13 cellular contexts compared by ENCODE assay signal in the genomic region with DNA sequence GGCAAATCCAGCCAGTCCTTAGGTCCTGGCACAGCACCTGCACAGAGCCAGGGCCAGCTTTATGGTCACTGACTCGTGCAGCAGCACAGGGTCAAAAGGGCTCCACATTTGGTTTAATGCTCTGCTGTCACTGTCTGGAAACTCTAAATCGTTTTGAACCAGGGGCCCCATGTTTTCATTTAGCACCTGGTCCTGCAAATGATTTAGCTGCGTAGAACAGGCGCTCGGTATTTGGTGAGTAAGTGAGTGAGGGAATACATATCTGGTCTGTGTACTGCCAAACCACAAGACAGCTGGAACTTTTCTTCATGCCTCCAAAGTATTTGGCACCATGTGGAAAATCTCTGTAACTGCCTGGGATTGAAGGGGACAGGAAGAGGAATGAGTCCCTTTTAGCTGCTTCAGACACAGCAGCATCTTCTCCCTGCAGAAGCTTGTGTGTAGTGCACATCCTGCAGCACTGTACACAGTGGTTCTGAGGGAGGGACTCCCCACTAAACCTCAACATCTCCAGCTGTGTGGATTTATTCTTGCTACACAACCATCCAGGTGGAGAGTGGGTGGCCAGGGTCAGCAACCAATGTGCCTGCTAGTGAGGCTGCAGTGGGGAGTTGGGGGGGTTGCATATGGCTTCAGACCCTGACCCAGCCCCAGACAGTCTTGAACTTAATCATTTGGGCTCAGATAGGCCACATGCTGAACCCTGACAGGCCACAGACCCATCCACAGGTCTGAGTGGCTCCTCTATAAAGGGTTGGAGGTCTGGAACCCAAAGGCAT. TPM values are rescaled to one million over a fixed set of nuclear protein-coding genes. Genes with fewer than 3 reads are reported as not detected.
DNase-seq lines count a peak whose midpoint lies in the region; ATAC-seq, FAIRE-seq and TF ChIP-seq lines count a peak whose summit lies in the region.
"Had no signal": no experiment of that assay in that cellular context is flagged by ENCODE, and none has a peak within 500 bp of the region (broad histone marks: within the 10 kb centered on the region; RNA-seq: fewer than 3 reads in every experiment).

No MANE protein-coding gene starts in this region.

- H3K27ac ChIP-seq in mesendoderm (ENCODE audit: low read depth, low read length) = no peak overlapping the region
- H3K27ac ChIP-seq: cardiac muscle cell had no signal

- H2BK5ac ChIP-seq in mesendoderm (ENCODE audit: low read length) = no peak overlapping the region

- H3K9ac ChIP-seq in mesendoderm (ENCODE audit: low read length) = no peak overlapping the region

- H4K5ac ChIP-seq in mesendoderm (ENCODE audit: low read length) = no peak overlapping the region

- FAIRE-seq in GM19239 (lab: Jason Lieb, UNC) = no peak
- FAIRE-seq: small intestine had no signal

- H3K9me3 Mint-ChIP-seq in dendritic cell treated with granulocyte-macrophage colony-stimulating factor and Interleukin-4, amounts not matched to agents 40 ng/mL and 50 ng/mL, for 4 days = no peaks in the 10 kb centered on the region
- H3K9me3 Mint-ChIP-seq: CD4-positive, alpha-beta T cell had no signal

- no peak overlapping the region for H2BK120ac ChIP-seq in mesendoderm (ENCODE audit: low read depth, low read length)

- no peak overlapping the region for H3K23ac ChIP-seq in mesendoderm (ENCODE audit: low read length)

- H4K8ac ChIP-seq in mesendoderm (ENCODE audit: low read depth, low read length) = no peak overlapping the region

- H3K4me1 ChIP-seq in mucosa of descending colon (ENCODE audit: low read depth) = peaks cover 16% of the 10 kb centered on the region
- H3K4me1 ChIP-seq in mesendoderm (ENCODE audit: control insufficient read depth, low read depth, low read length) = no peaks in the 10 kb centered on the region

- no peaks in the 10 kb centered on the region for H3K9me3 ChIP-seq in mucosa of descending colon

- H3K79me1 ChIP-seq in mesendoderm (ENCODE audit: low read length) = no peaks in the 10 kb centered on the region

- H3K56ac ChIP-seq in mesendoderm (ENCODE audit: low read length) = no peak overlapping the region

- H3K27ac Mint-ChIP-seq in dendritic cell treated with granulocyte-macrophage colony-stimulating factor and Interleukin-4, amounts not matched to agents 40 ng/mL and 50 ng/mL, for 4 days = peak overlapping the region; percentile 15
- H3K27ac Mint-ChIP-seq: CD4-positive, alpha-beta T cell had no signal

- no peak overlapping the region for H3K4me2 ChIP-seq in mesendoderm (ENCODE audit: low read length)

- ATAC-seq in mucosa of descending colon (peak; percentile 13), GM18873 (IDR thresholded peaks at IDR 0.05; ENCODE audit: low FRiP score, unreplicated experiment) (no peak)

- no peaks in the 10 kb centered on the region for H3K36me3 Mint-ChIP-seq in dendritic cell treated with granulocyte-macrophage colony-stimulating factor and Interleukin-4, amounts not matched to agents 40 ng/mL and 50 ng/mL, for 4 days (ENCODE audit: low read depth)

- peak; percentile 92 for DNase-seq in AG08395 (ENCODE audit: low spot score)
- peak; percentile 54 for DNase-seq in Jurkat, Clone E6-1 (ENCODE audit: low read depth, low spot score)
- no peak for DNase-seq in mucosa of descending colon
- DNase-seq in mesendoderm = no peak
- DNase-seq in GM19239 (ENCODE audit: insufficient read length, low spot score) = no peak
- DNase-seq in activated T-cell treated with anti-CD3 and anti-CD28 coated beads, Interleukin-2, amount 50 U/mL, for 1 hour = no peak
- DNase-seq: CD4-positive, alpha-beta T cell; foreskin melanocyte; NCI-H1436; small intestine had no signal

- no peaks in the 10 kb centered on the region for H3K36me3 ChIP-seq in mucosa of descending colon (ENCODE audit: low read depth)
- no peaks in the 10 kb centered on the region for H3K36me3 ChIP-seq in mesendoderm (ENCODE audit: control insufficient read depth, insufficient read depth, low read length)
- H3K36me3 ChIP-seq: cardiac muscle cell had no signal

- no peak overlapping the region for H3K4ac ChIP-seq in mesendoderm (ENCODE audit: low read depth, low read length)

- intact Hi-C loops in dendritic cell treated with granulocyte-macrophage colony-stimulating factor and Interleukin-4, amounts not matched to agents 40 ng/mL and 50 ng/mL, for 4 days (cut with micrococcal nuclease) = no loop called here
- intact Hi-C loops in mucosa of descending colon (cut with DNase I, micrococcal nuclease) = no loop called here

- no peaks in the 10 kb centered on the region for H3K79me2 ChIP-seq in mesendoderm (ENCODE audit: control insufficient read depth, insufficient read depth, low read length)

- no peak overlapping the region for H2AK5ac ChIP-seq in mesendoderm (ENCODE audit: low read length)

- WGBS in mesendoderm (ENCODE audit: extremely low coverage, insufficient coverage, low lambda C conversion rate) = no CpG with 5 or more reads among the region's 5 CpGs

- H2BK15ac ChIP-seq in mesendoderm (replicated peaks; ENCODE audit: low read depth) = no peak overlapping the region

- no peak overlapping the region for H3K4me3 ChIP-seq in Jurkat, Clone E6-1 (ENCODE audit: low read length)
- H3K4me3 ChIP-seq in mucosa of descending colon (no peak overlapping the region), mesendoderm (ENCODE audit: low read length) (no peak overlapping the region)
- H3K4me3 ChIP-seq: cardiac muscle cell had no signal

- TF ChIP-seq CTCF in mucosa of descending colon (IDR thresholded peaks at IDR 0.05) = no peak

- H3K4me3 Mint-ChIP-seq in dendritic cell treated with granulocyte-macrophage colony-stimulating factor and Interleukin-4, amounts not matched to agents 40 ng/mL and 50 ng/mL, for 4 days = no peak overlapping the region
- H3K4me3 Mint-ChIP-seq: CD4-positive, alpha-beta T cell had no signal

- no peaks in the 10 kb centered on the region for H3K27me3 ChIP-seq in mesendoderm (ENCODE audit: insufficient read depth, low read length, poor library complexity)
- H3K27me3 ChIP-seq: cardiac muscle cell had no signal

- no peak overlapping the region for H3K18ac ChIP-seq in mesendoderm (ENCODE audit: low read length)

- peaks cover 11% of the 10 kb centered on the region for H3K4me1 Mint-ChIP-seq in dendritic cell treated with granulocyte-macrophage colony-stimulating factor and Interleukin-4, amounts not matched to agents 40 ng/mL and 50 ng/mL, for 4 days (ENCODE audit: low read depth)

- H3K27me3 Mint-ChIP-seq in dendritic cell treated with granulocyte-macrophage colony-stimulating factor and Interleukin-4, amounts not matched to agents 40 ng/mL and 50 ng/mL, for 4 days = no peaks in the 10 kb centered on the region
- H3K27me3 Mint-ChIP-seq: CD4-positive, alpha-beta T cell had no signal

RNA-seq across cellular contexts. Expression of gene SH2D7, which starts 1.1 kb away (rescaled TPM):
- not detected for polyA plus RNA-seq in Jurkat, Clone E6-1 (2012; ENCODE audit: insufficient read depth, insufficient read length)
- 1 to 10 TPM; 1.9 to 2.8 (median 2.2) TPM for total RNA-seq in mucosa of descending colon
- polyA plus RNA-seq in mesendoderm (2013, experiment 1 of 2) = not detected
- polyA plus RNA-seq in mesendoderm (2013, experiment 2 of 2) = not detected
- total RNA-seq: cardiac muscle cell; CD4-positive, alpha-beta T cell had no signal

RNA-seq across cellular contexts. Expression of gene TBC1D2B, which starts 15.9 kb away (rescaled TPM):
- 27.6 TPM for polyA plus RNA-seq in Jurkat, Clone E6-1 (2012; ENCODE audit: insufficient read depth, insufficient read length)
- 10 to 100 TPM; 54.8 to 65.6 (median 57.0) TPM for total RNA-seq in mucosa of descending colon
- polyA plus RNA-seq in mesendoderm (2013, experiment 1 of 2) = 5.2 TPM
- polyA plus RNA-seq in mesendoderm (2013, experiment 2 of 2) = 5.4 TPM

RNA-seq across cellular contexts. Expression of gene CIB2, which starts 37.8 kb away (rescaled TPM):
- 30.8 TPM for polyA plus RNA-seq in Jurkat, Clone E6-1 (2012; ENCODE audit: insufficient read depth, insufficient read length)
- total RNA-seq in mucosa of descending colon = 10 to 100 TPM in 2 of 3 donors, 1 to 10 TPM in 1; 8.1 to 13.7 (median 10.9) TPM
- polyA plus RNA-seq in mesendoderm (2013, experiment 1 of 2) = 25.5 TPM
- polyA plus RNA-seq in mesendoderm (2013, experiment 2 of 2) = 26.6 TPM

RNA-seq across cellular contexts. Expression of gene IDH3A, which starts 55.7 kb away (rescaled TPM):
- 116 TPM for polyA plus RNA-seq in Jurkat, Clone E6-1 (2012; ENCODE audit: insufficient read depth, insufficient read length)
- total RNA-seq in mucosa of descending colon = 100 to 1,000 TPM; 183 to 227 (median 207) TPM
- 18.4 TPM for polyA plus RNA-seq in mesendoderm (2013, experiment 1 of 2)
- polyA plus RNA-seq in mesendoderm (2013, experiment 2 of 2) = 19.8 TPM

Comparison
In these comparisons a context has a peak if more than half of its experiments do, and no peak if none do; other contexts are left out.
1. DNase-seq: peak in AG08395 (single experiment) and Jurkat, Clone E6-1 (single experiment); none in mucosa of descending colon (0 of 3), mesendoderm (single experiment), GM19239 (single experiment) and activated T-cell treated with anti-CD3 and anti-CD28 coated beads, Interleukin-2, amount 50 U/mL, for 1 hour (single experiment).